ENCODE assay signal across 27 cellular contexts in the genomic region with DNA sequence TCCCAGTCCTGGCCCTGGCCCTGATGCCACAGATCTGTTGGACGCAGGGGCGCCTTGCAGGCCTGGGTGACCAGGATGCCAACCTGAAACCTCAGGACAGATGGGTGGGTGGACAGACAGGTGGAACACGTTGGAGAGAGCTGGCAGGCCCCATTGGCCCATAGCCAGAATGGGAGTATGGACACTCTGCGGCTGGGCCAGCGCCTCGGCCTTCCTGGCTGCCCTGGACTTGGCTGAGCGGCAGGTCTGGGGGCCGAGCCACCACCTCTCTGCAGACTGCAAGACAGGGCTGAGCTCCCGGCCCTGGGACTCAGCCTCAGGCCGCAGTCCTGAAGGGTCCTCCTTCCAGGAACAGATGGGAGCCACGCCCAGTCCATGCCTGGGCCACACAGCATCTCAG. TPM values are rescaled to one million over a fixed set of nuclear protein-coding genes. Genes with fewer than 3 reads are reported as not detected.
"Had no signal": no experiment of that assay in that cellular context is flagged by ENCODE, and none has a peak within 500 bp of the region (broad histone marks: within the 10 kb centered on the region; RNA-seq: fewer than 3 reads in every experiment).

No MANE protein-coding gene starts in this region.

- H3K9me3 Mint-ChIP-seq: activated CD4-positive, alpha-beta memory T cell treated with anti-CD3 and anti-CD28 coated beads for 36 hours; activated CD4-positive, alpha-beta T cell treated with anti-CD3 and anti-CD28 coated beads, Interleukin-2, amount 10 ng/mL, durations not matched to agents 7 days and 5 days; activated naive CD4-positive, alpha-beta T cell treated with anti-CD3 and anti-CD28 coated beads, Interleukin-2, amount 50 U/mL, for 72 hours; activated naive CD8-positive, alpha-beta T cell treated with anti-CD3 and anti-CD28 coated beads, Interleukin-2, amount 50 U/mL, for 24 hours; activated T-cell treated with anti-CD3 and anti-CD28 coated beads, Interleukin-2, amount 50 U/mL, for 4 hours; brain; central memory CD8-positive, alpha-beta T cell; T-cell had no signal

- H3K4me3 ChIP-seq: MG63, SK-N-MC had no signal

- H3K27me3 Mint-ChIP-seq: brain had no signal

- DNase-seq: activated CD4-positive, alpha-beta memory T cell treated with anti-CD3 and anti-CD28 coated beads for 36 hours; activated CD4-positive, alpha-beta T cell treated with anti-CD3 and anti-CD28 coated beads, Interleukin-2, amount 10 ng/mL, durations not matched to agents 7 days and 5 days; activated CD4-positive, CD25-positive, alpha-beta regulatory T cell; activated CD8-positive, alpha-beta memory T cell treated with anti-CD3 and anti-CD28 coated beads for 24 hours; activated effector memory CD4-positive, alpha-beta T cell treated with anti-CD3 and anti-CD28 coated beads, Interleukin-2, amount 50 U/mL, for 16 hours; activated naive CD4-positive, alpha-beta T cell treated with Interleukin-2 at 50 U/mL for 16 hours; activated naive CD8-positive, alpha-beta T cell treated with anti-CD3 and anti-CD28 coated beads, Interleukin-2, amount 50 U/mL, for 24 hours; activated T-cell treated with anti-CD3 and anti-CD28 coated beads, Interleukin-2, amount 50 U/mL, for 4 hours; amygdala; MG63; MV-4-11; NCI-H1092 treated with DMSO at 0.1 percent for 48 hours; NCI-H1436; NCI-H187; NCI-H2081; NCI-H446; NCI-H748 treated with DMSO at 0.1 percent for 48 hours; PC-3; T-cell had no signal

- H3K27ac ChIP-seq: SK-N-MC, VCaP had no signal

- H3K36me3 Mint-ChIP-seq: activated CD4-positive, alpha-beta memory T cell treated with anti-CD3 and anti-CD28 coated beads for 36 hours; activated naive CD4-positive, alpha-beta T cell treated with anti-CD3 and anti-CD28 coated beads, Interleukin-2, amount 50 U/mL, for 72 hours; brain; T-cell had no signal

- H3K4me3 Mint-ChIP-seq: activated CD4-positive, alpha-beta memory T cell treated with anti-CD3 and anti-CD28 coated beads for 36 hours; activated CD4-positive, alpha-beta T cell treated with anti-CD3 and anti-CD28 coated beads, Interleukin-2, amount 10 ng/mL, durations not matched to agents 7 days and 5 days; activated naive CD8-positive, alpha-beta T cell treated with anti-CD3 and anti-CD28 coated beads, Interleukin-2, amount 50 U/mL, for 24 hours; activated T-cell treated with anti-CD3 and anti-CD28 coated beads, Interleukin-2, amount 50 U/mL, for 4 hours; brain; central memory CD8-positive, alpha-beta T cell; T-cell had no signal

- H3K4me1 Mint-ChIP-seq: activated CD4-positive, alpha-beta T cell treated with anti-CD3 and anti-CD28 coated beads, Interleukin-2, amount 10 ng/mL, durations not matched to agents 7 days and 5 days; activated naive CD8-positive, alpha-beta T cell treated with anti-CD3 and anti-CD28 coated beads, Interleukin-2, amount 50 U/mL, for 24 hours; central memory CD8-positive, alpha-beta T cell; T-cell had no signal

- H3K27ac Mint-ChIP-seq: activated CD4-positive, alpha-beta memory T cell treated with anti-CD3 and anti-CD28 coated beads for 36 hours; activated CD4-positive, alpha-beta T cell treated with anti-CD3 and anti-CD28 coated beads, Interleukin-2, amount 10 ng/mL, durations not matched to agents 7 days and 5 days; activated naive CD4-positive, alpha-beta T cell treated with anti-CD3 and anti-CD28 coated beads, Interleukin-2, amount 50 U/mL, for 72 hours; activated naive CD8-positive, alpha-beta T cell treated with anti-CD3 and anti-CD28 coated beads, Interleukin-2, amount 50 U/mL, for 24 hours; T-cell had no signal

- H3K27me3 ChIP-seq: MG63 had no signal

- H3K9me3 ChIP-seq: MG63 had no signal

- H3K36me3 ChIP-seq: MG63 had no signal

- FAIRE-seq: astrocyte had no signal

- ATAC-seq: activated naive CD4-positive, alpha-beta T cell treated with anti-CD3 and anti-CD28 coated beads, Interleukin-2, amount 50 U/mL, for 72 hours; activated naive CD8-positive, alpha-beta T cell treated with anti-CD3 and anti-CD28 coated beads, Interleukin-2, amount 50 U/mL, for 24 hours; activated T-cell treated with anti-CD3 and anti-CD28 coated beads, Interleukin-2, amount 50 U/mL, for 4 hours; PC-3; Right ventricle myocardium inferior; T-cell had no signal

RNA-seq across cellular contexts. Expression of a gene that starts 14.2 kb away (rescaled TPM):
- total RNA-seq: activated CD4-positive, alpha-beta memory T cell treated with anti-CD3 and anti-CD28 coated beads for 36 hours; activated CD4-positive, alpha-beta T cell treated with anti-CD3 and anti-CD28 coated beads, Interleukin-2, amount 10 ng/mL, durations not matched to agents 7 days and 5 days; Right ventricle myocardium inferior; T-helper 2 cell treated with Interferon-gamma antibody and Interleukin-4, amounts not matched to agents 100 ng/mL and 5 ng/mL, for 36 hours had no signal
